8 cellular contexts compared by ENCODE assay signal in genomic region chr11:7578276-7578955, GRCh38.
DNase-seq lines count a peak whose midpoint lies in the region; ATAC-seq, FAIRE-seq and TF ChIP-seq lines count a peak whose summit lies in the region.
"Had no signal": no experiment of that assay in that cellular context is flagged by ENCODE, and none has a peak within 500 bp of the region (broad histone marks: within the 10 kb centered on the region; RNA-seq: fewer than 3 reads in every experiment).

No MANE protein-coding gene starts in this region.

- CTCF ChIA-PET in activated CD8-positive, alpha-beta T cell treated with anti-CD3 and anti-CD28 coated beads, Interleukin-2, amount 10 ng/mL, durations not matched to agents 7 days and 5 days (lab: Charles Lee), result interaction anchor here (0.8 to 2.2 kb wide), 6 partner anchors 8 to 87 kb away, joined by 3 to 7 read pairs (median 4); no protein-coding TSS in a partner anchor

- peak overlapping the region; percentile 85 for H3K4me2 ChIP-seq in GM23248 (ENCODE audit: unreplicated experiment)

- no peaks in the 10 kb centered on the region for H3K79me2 ChIP-seq in GM23248 (ENCODE audit: insufficient read depth)

- H3K9me3 ChIP-seq in GM23248 (ENCODE audit: low read depth) (no peaks in the 10 kb centered on the region), kidney (ENCODE audit: control insufficient read depth in 1 of 2, low read length in 2 of 2) (no peaks in the 10 kb centered on the region), stomach (no peaks in the 10 kb centered on the region), adrenal gland (replicated peaks in 1 of 3) (no peaks in the 10 kb centered on the region)

- H3K27me3 ChIP-seq in GM23248 (replicated peaks; ENCODE audit: insufficient read depth) (no peaks in the 10 kb centered on the region), stomach (no peaks in the 10 kb centered on the region), adrenal gland (no peaks in the 10 kb centered on the region)

- H3K9ac ChIP-seq in GM23248 (peak overlapping the region; percentile 67), kidney (ENCODE audit: low read length in 2 of 2) (no peak overlapping the region)

- 47% methylated on average over 9 of the region's 9 CpGs for WGBS in GM23248 (ENCODE audit: low coverage in 1 of 2, low lambda C conversion rate in 2 of 2, missing lambda C conversion rate in 2 of 2), 2 experiments
- WGBS in stomach, 5 donors, result 38 to 48% (median 39%) methylated on average over 9 of the region's 9 CpGs
- 56 to 63% (median 60%) methylated on average over 9 of the region's 9 CpGs for WGBS in adrenal gland, 4 donors

- TF ChIP-seq CTCF in kidney (IDR thresholded peaks at IDR 0.05; ENCODE audit: borderline replicate concordance, extremely low read depth, insufficient read depth) (no peak), stomach (IDR thresholded peaks at IDR 0.05) (no peak), adrenal gland (IDR thresholded peaks at IDR 0.05) (no peak)

- H3K36me3 ChIP-seq in GM23248 (ENCODE audit: low read depth), result no peaks in the 10 kb centered on the region
- H3K36me3 ChIP-seq in kidney (ENCODE audit: control insufficient read depth in 1 of 2, insufficient read depth in 2 of 2, low read length in 2 of 2), result no peaks in the 10 kb centered on the region
- no peaks in the 10 kb centered on the region for H3K36me3 ChIP-seq in stomach
- no peaks in the 10 kb centered on the region for H3K36me3 ChIP-seq in adrenal gland (replicated peaks in 1 of 2)

- H3K27me3 Mint-ChIP-seq in activated CD8-positive, alpha-beta T cell treated with anti-CD3 and anti-CD28 coated beads, Interleukin-2, amount 10 ng/mL, durations not matched to agents 7 days and 5 days (ENCODE audit: low read depth), result peaks cover 48% of the 10 kb centered on the region

- no peaks in the 10 kb centered on the region for H3K36me3 Mint-ChIP-seq in activated CD8-positive, alpha-beta T cell treated with anti-CD3 and anti-CD28 coated beads, Interleukin-2, amount 10 ng/mL, durations not matched to agents 7 days and 5 days (ENCODE audit: low read depth)

- TF ChIP-seq POLR2A in stomach (IDR thresholded peaks at IDR 0.05) (no peak), adrenal gland (IDR thresholded peaks at IDR 0.05) (no peak)

- no peaks in the 10 kb centered on the region for H3K9me3 Mint-ChIP-seq in activated CD8-positive, alpha-beta T cell treated with anti-CD3 and anti-CD28 coated beads, Interleukin-2, amount 10 ng/mL, durations not matched to agents 7 days and 5 days (ENCODE audit: insufficient read depth)

- peak overlapping the region; percentile 47 for H3K27ac Mint-ChIP-seq in activated CD8-positive, alpha-beta T cell treated with anti-CD3 and anti-CD28 coated beads, Interleukin-2, amount 10 ng/mL, durations not matched to agents 7 days and 5 days

- H3K4me1 Mint-ChIP-seq in activated CD8-positive, alpha-beta T cell treated with anti-CD3 and anti-CD28 coated beads, Interleukin-2, amount 10 ng/mL, durations not matched to agents 7 days and 5 days (ENCODE audit: low read depth), result peaks cover 37% of the 10 kb centered on the region

- H3K4me3 Mint-ChIP-seq in activated CD8-positive, alpha-beta T cell treated with anti-CD3 and anti-CD28 coated beads, Interleukin-2, amount 10 ng/mL, durations not matched to agents 7 days and 5 days, result peak overlapping the region; percentile 29

- DNase-seq in GM23248 (peak; percentile 30), kidney (no peak), stomach (no peak), NCI-H2171 treated with DMSO at 0.1 percent for 48 hours (lab: John Stamatoyannopoulos, UW) (no peak), NCI-H1694 (lab: John Stamatoyannopoulos, UW) (no peak), adrenal gland (no peak)
- no peak for DNase-seq in activated CD8-positive, alpha-beta T cell treated with anti-CD3 and anti-CD28 coated beads, Interleukin-2, amount 10 ng/mL, durations not matched to agents 7 days and 5 days
- DNase-seq: effector CD4-positive, alpha-beta T cell had no signal

- H3K4me1 ChIP-seq in GM23248 (ENCODE audit: insufficient read depth) (peaks cover 50% of the 10 kb centered on the region), kidney (ENCODE audit: control insufficient read depth in 1 of 2, insufficient read depth in 1 of 2, low read depth in 1 of 2, low read length in 2 of 2) (peaks cover 32 to 44% of the 10 kb centered on the region in 2 donors), stomach (peaks cover 56 to 81% (median 71%) of the 10 kb centered on the region in 4 donors), adrenal gland (replicated peaks in 1 of 2) (peaks cover 5 to 65% of the 10 kb centered on the region in 2 donors)

- intact Hi-C loops in kidney (cut with DNase I) (no loop called here), stomach (cut with DNase I; ENCODE audit: low total_unique reads) (no loop called here), adrenal gland (cut with DNase I) (no loop called here)

- TF ChIP-seq EP300 in stomach (IDR thresholded peaks at IDR 0.05), result no peak

- POLR2A ChIA-PET in activated CD8-positive, alpha-beta T cell treated with anti-CD3 and anti-CD28 coated beads, Interleukin-2, amount 10 ng/mL, durations not matched to agents 7 days and 5 days (lab: Charles Lee), result no interaction called here

- H3K4me3 ChIP-seq in GM23248 (peak overlapping the region; percentile 62), kidney (ENCODE audit: low read length in 2 of 2) (peak overlapping the region; percentile 35 to 45), stomach (peak overlapping the region; percentile 18 to 37 (median 30)), adrenal gland (peak overlapping the region in 1 of 4 donors; percentile 9)

- in situ Hi-C loops in GM23248 (cut with MboI), result no loop called here

- H3F3A ChIP-seq in GM23248 (ENCODE audit: insufficient read depth), result peaks cover 33% of the 10 kb centered on the region

- peak overlapping the region; percentile 91 for H2AFZ ChIP-seq in GM23248

- H4K20me1 ChIP-seq in GM23248 (ENCODE audit: insufficient read depth), result no peaks in the 10 kb centered on the region

- H3K9me2 ChIP-seq in GM23248 (ENCODE audit: insufficient read depth), result no peaks in the 10 kb centered on the region

- ATAC-seq in activated CD8-positive, alpha-beta T cell treated with anti-CD3 and anti-CD28 coated beads, Interleukin-2, amount 10 ng/mL, durations not matched to agents 7 days and 5 days, result no peak

- FAIRE-seq in kidney (lab: Jason Lieb, UNC), result no peak

- peak overlapping the region; percentile 65 for H3K27ac ChIP-seq in GM23248
- H3K27ac ChIP-seq in kidney (ENCODE audit: low read depth in 2 of 2, low read length in 2 of 2), result peak overlapping the region; percentile 7 to 54
- peak overlapping the region; percentile 82 to 90 (median 85) for H3K27ac ChIP-seq in stomach
- H3K27ac ChIP-seq in adrenal gland, result peak overlapping the region in 2 of 5 donors; percentile 56 to 78
